18 cellular contexts compared by ENCODE assay signal in the genomic region with DNA sequence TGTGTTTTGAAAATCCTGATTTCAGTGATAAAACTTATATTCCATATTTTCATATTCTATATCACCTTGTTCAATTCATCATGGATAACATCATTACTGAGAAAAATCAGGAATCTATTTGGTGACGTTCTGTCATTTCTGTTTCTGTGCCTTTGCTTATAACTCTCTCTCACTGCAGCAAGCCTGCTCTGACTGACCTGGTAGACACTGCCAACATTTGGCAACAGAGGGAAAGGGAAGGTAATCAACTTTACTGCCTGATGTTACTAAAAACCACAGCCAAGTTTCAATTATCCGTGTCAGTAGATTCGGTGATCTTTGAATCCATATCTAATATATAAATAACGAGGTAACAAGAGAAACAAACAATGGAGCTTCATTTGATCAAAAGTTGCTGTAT.
"Had no signal": no experiment of that assay in that cellular context is flagged by ENCODE, and none has a peak within 500 bp of the region (broad histone marks: within the 10 kb centered on the region; RNA-seq: fewer than 3 reads in every experiment).

No MANE protein-coding gene starts in this region.

- H3K27ac ChIP-seq: colonic mucosa, foreskin keratinocyte, neutrophil, suprapubic skin, thyroid gland had no signal

- ATAC-seq: foreskin keratinocyte; mucosa of descending colon; naive thymus-derived CD8-positive, alpha-beta T cell had no signal

- H3K4me3 ChIP-seq: colonic mucosa, mucosa of descending colon, suprapubic skin, thyroid gland had no signal

- H3K27me3 ChIP-seq: colonic mucosa, foreskin keratinocyte, neutrophil, suprapubic skin, thyroid gland had no signal

- H3K9me3 ChIP-seq: colonic mucosa, mucosa of descending colon, neutrophil, suprapubic skin, thyroid gland had no signal

- FAIRE-seq: endothelial cell of umbilical vein, keratinocyte, small intestine, urothelium cell line had no signal

- H3K4me1 ChIP-seq: colonic mucosa, foreskin keratinocyte, suprapubic skin, thyroid gland had no signal

- H3K36me3 ChIP-seq: colonic mucosa, neutrophil, suprapubic skin, thyroid gland had no signal

- DNase-seq: colonic mucosa; dermis blood vessel endothelial cell; effector CD4-positive, alpha-beta T cell; endodermal cell; erythroblast; foreskin keratinocyte; immature natural killer cell; mucosa of descending colon; naive thymus-derived CD8-positive, alpha-beta T cell; small intestine; stimulated activated CD4-positive, alpha-beta T cell treated with anti-CD3 and anti-CD28 coated beads, Interleukin-12 subunit alpha, Interleukin-12 subunit beta, amount 100 ng/mL, for 4 hours; stimulated activated naive CD4-positive, alpha-beta T cell treated with Interleukin-2 at 50 U/mL for 16 hours; thyroid gland had no signal
